Comparison of ENCODE assay signal across 26 cellular contexts in genomic region chr15:70433583-70434288, GRCh38.
A peak's percentile ranks its signal among the peaks of the same experiment; 100 is the strongest.
DNase-seq lines count a peak whose midpoint lies in the region; ATAC-seq and TF ChIP-seq lines count a peak whose summit lies in the region.
"Had no signal": no experiment of that assay in that cellular context is flagged by ENCODE, and none has a peak within 500 bp of the region (broad histone marks: within the 10 kb centered on the region; RNA-seq: fewer than 3 reads in every experiment).

No MANE protein-coding gene starts in this region.

- intact Hi-C loops in stomach (cut with DNase I; ENCODE audit: low total_unique reads) (no loop called here), sigmoid colon (cut with DNase I) (no loop called here)

- H3K4me1 ChIP-seq in KMS-11 (ENCODE audit: low read depth, poor library complexity, severe bottlenecking) = peaks cover 42% of the 10 kb centered on the region
- peaks cover 26% of the 10 kb centered on the region for H3K4me1 ChIP-seq in RWPE2 (ENCODE audit: insufficient read depth, poor library complexity, severe bottlenecking)
- peaks cover 0 to 35% (median 15%) of the 10 kb centered on the region in 4 donors for H3K4me1 ChIP-seq in stomach
- H3K4me1 ChIP-seq in sigmoid colon = no peaks in the 10 kb centered on the region
- H3K4me1 ChIP-seq: ascending aorta had no signal

- TF ChIP-seq CTCF in KMS-11 (conservative IDR thresholded peaks at IDR 0.05; ENCODE audit: low read depth, low read length) (no peak), RWPE2 (IDR thresholded peaks at IDR 0.05; ENCODE audit: poor library complexity, severe bottlenecking) (no peak), stomach (IDR thresholded peaks at IDR 0.05) (peak in 1 of 7 experiments; percentile 6), sigmoid colon (IDR thresholded peaks at IDR 0.05) (no peak)

- H2AFZ ChIP-seq in KMS-11 (ENCODE audit: low read depth) = no peak overlapping the region

- ATAC-seq in RWPE2 (ENCODE audit: low read depth) (no peak), left lobe of liver (peak; percentile 73), GM18517 (IDR thresholded peaks at IDR 0.05; ENCODE audit: unreplicated experiment) (no peak)
- ATAC-seq: activated CD4-positive, alpha-beta T cell treated with anti-CD3 and anti-CD28 coated beads for 36 hours; left lung; naive thymus-derived CD8-positive, alpha-beta T cell had no signal

- no peaks in the 10 kb centered on the region for H3K79me2 ChIP-seq in KMS-11 (ENCODE audit: insufficient read depth, low read depth)

- DNase-seq in RWPE2 (ENCODE audit: low spot score) (peak; percentile 45), left lobe of liver (ENCODE audit: low spot score) (peak; percentile 60), stomach (peak; percentile 34), sigmoid colon (no peak), cerebellar nuclear complex (lab: John Stamatoyannopoulos, UW) (no peak)
- DNase-seq: activated CD4-positive, alpha-beta T cell treated with anti-CD3 and anti-CD28 coated beads for 36 hours; activated CD8-positive, alpha-beta memory T cell treated with anti-CD3 and anti-CD28 coated beads for 24 hours; activated effector memory CD4-positive, alpha-beta T cell treated with anti-CD3 and anti-CD28 coated beads, Interleukin-2, amount 50 U/mL, for 16 hours; activated naive CD8-positive, alpha-beta T cell treated with anti-CD3 and anti-CD28 coated beads for 36 hours; activated T-cell treated with anti-CD3 and anti-CD28 coated beads, Interleukin-2, amount 50 U/mL, for 1 hour; cortex of kidney; esophagus squamous epithelium; HFFc6; left lung; midbrain; naive thymus-derived CD8-positive, alpha-beta T cell; NCI-H1092; NCI-H2029 treated with DMSO at 0.1 percent for 48 hours; NCI-H226; NCI-H748 treated with DMSO at 0.1 percent for 48 hours; stimulated activated CD4-positive, alpha-beta T cell treated with anti-CD3 and anti-CD28 coated beads, Interleukin-2, amount 100 ng/mL, for 48 hours; trophoblast cell had no signal

- H3K27ac ChIP-seq in KMS-11 = no peak overlapping the region
- H3K27ac ChIP-seq in RWPE2 (ENCODE audit: poor library complexity, severe bottlenecking) = no peak overlapping the region
- H3K27ac ChIP-seq in stomach = peak overlapping the region; percentile 15 to 84 (median 69)
- H3K27ac ChIP-seq in sigmoid colon = no peak overlapping the region
- H3K27ac ChIP-seq: ascending aorta, esophagus squamous epithelium, left lung, right atrium auricular region had no signal

- H3K36me3 ChIP-seq in KMS-11 (ENCODE audit: insufficient read depth) (no peaks in the 10 kb centered on the region), RWPE2 (ENCODE audit: low read depth) (no peaks in the 10 kb centered on the region), stomach (no peaks in the 10 kb centered on the region), sigmoid colon (no peaks in the 10 kb centered on the region)
- H3K36me3 ChIP-seq: ascending aorta, esophagus squamous epithelium, left lung, right atrium auricular region had no signal

- TF ChIP-seq POLR2A in stomach (IDR thresholded peaks at IDR 0.05) = no peak
- TF ChIP-seq POLR2A in sigmoid colon (IDR thresholded peaks at IDR 0.05) = no peak

- TF ChIP-seq EP300 in stomach (IDR thresholded peaks at IDR 0.05) = no peak
- no peak for TF ChIP-seq EP300 in sigmoid colon (IDR thresholded peaks at IDR 0.05)

- H3K9me3 ChIP-seq in RWPE2 (ENCODE audit: severe bottlenecking) = no peaks in the 10 kb centered on the region
- H3K9me3 ChIP-seq in stomach = peaks cover 0 to 4% (median 0%) of the 10 kb centered on the region in 4 donors
- no peaks in the 10 kb centered on the region for H3K9me3 ChIP-seq in sigmoid colon

- H3K27me3 ChIP-seq in KMS-11 (ENCODE audit: insufficient read depth, low read depth) (no peaks in the 10 kb centered on the region), RWPE2 (ENCODE audit: insufficient read depth, poor library complexity, severe bottlenecking) (no peaks in the 10 kb centered on the region), stomach (peaks cover 0 to 4% (median 0%) of the 10 kb centered on the region in 3 donors), sigmoid colon (no peaks in the 10 kb centered on the region)
- H3K27me3 ChIP-seq: ascending aorta, left lung, right atrium auricular region had no signal

- 59 to 65% (median 61%) methylated on average over 18 of the region's 18 CpGs for WGBS in stomach, 5 donors
- 85 to 92% methylated on average over 18 of the region's 18 CpGs for WGBS in sigmoid colon, 2 donors

- H4K20me1 ChIP-seq in KMS-11 (ENCODE audit: insufficient read depth) = no peaks in the 10 kb centered on the region

- H3K4me3 ChIP-seq in KMS-11 (IDR thresholded peaks at IDR 0.05; ENCODE audit: insufficient read depth, low read depth, low read length) (no peak overlapping the region), RWPE2 (ENCODE audit: severe bottlenecking) (no peak overlapping the region), stomach (no peak overlapping the region), sigmoid colon (no peak overlapping the region)
- H3K4me3 ChIP-seq: ascending aorta, esophagus squamous epithelium, left lung, right atrium auricular region had no signal

- H3K9ac ChIP-seq in KMS-11 = no peak overlapping the region

- H3K4me2 ChIP-seq in KMS-11 = peak overlapping the region; percentile 55; the same call in 1 of the 2 replicates

Comparison
In these comparisons a context has a peak if more than half of its experiments do, and no peak if none do; other contexts are left out.
1. H3K27ac ChIP-seq: peak in stomach (5 of 5); none in KMS-11 (single experiment), RWPE2 (single experiment) and sigmoid colon (0 of 4).
2. DNase-seq: peak in RWPE2 (single experiment), left lobe of liver (single experiment) and stomach (single experiment); none in sigmoid colon (single experiment) and cerebellar nuclear complex (0 of 2).